ENCODE assay signal across 17 cellular contexts in genomic region chr16:19841184-19841583, GRCh38. TPM values are rescaled to one million over a fixed set of nuclear protein-coding genes. Genes with fewer than 3 reads are reported as not detected.
A peak's percentile ranks its signal among the peaks of the same experiment; 100 is the strongest.
DNase-seq lines count a peak whose midpoint lies in the region; ATAC-seq and TF ChIP-seq lines count a peak whose summit lies in the region.
"Had no signal": no experiment of that assay in that cellular context is flagged by ENCODE, and none has a peak within 500 bp of the region (broad histone marks: within the 10 kb centered on the region; RNA-seq: fewer than 3 reads in every experiment).

No MANE protein-coding gene starts in this region.

- no peak overlapping the region for H3K4me3 ChIP-seq in heart left ventricle
- peak overlapping the region in 2 of 3 donors; percentile 9 to 48 for H3K4me3 ChIP-seq in skeletal muscle tissue (ENCODE audit: low read length in 3 of 3)

- H3K27me3 ChIP-seq in heart left ventricle (no peaks in the 10 kb centered on the region), skeletal muscle tissue (ENCODE audit: control insufficient read depth in 3 of 3, insufficient read depth in 3 of 3, low read length in 3 of 3) (no peaks in the 10 kb centered on the region)

- no peaks in the 10 kb centered on the region for H3K9me3 ChIP-seq in heart left ventricle
- H3K9me3 ChIP-seq in skeletal muscle tissue (ENCODE audit: control insufficient read depth in 3 of 3, low read length in 3 of 3) = no peaks in the 10 kb centered on the region
- H3K9me3 ChIP-seq: SK-N-SH had no signal

- ATAC-seq in heart left ventricle = peak; percentile 78 to 86 (median 82)
- ATAC-seq: CD8-positive, alpha-beta T cell; HCT116 had no signal

- H3K27ac ChIP-seq in heart left ventricle = peak overlapping the region; percentile 47 to 89 (median 78)
- peak overlapping the region; percentile 89 for H3K27ac ChIP-seq in skeletal muscle tissue (ENCODE audit: low read depth, low read length)

- H3K4me1 ChIP-seq in heart left ventricle (peaks cover 0 to 37% (median 10%) of the 10 kb centered on the region in 12 donors), skeletal muscle tissue (ENCODE audit: control insufficient read depth in 3 of 3, insufficient read depth in 3 of 3, low read length in 3 of 3) (peaks cover 20 to 32% (median 28%) of the 10 kb centered on the region in 3 donors)

- DNase-seq in NCI-H524 treated with DMSO at 0.1 percent for 48 hours (lab: John Stamatoyannopoulos, UW) (peak; percentile 17), NCI-H524 (lab: John Stamatoyannopoulos, UW) (no peak), heart left ventricle (peak in 1 of 5 donors; percentile 34), islet precursor cell (peak; percentile 26), LoVo (ENCODE audit: low spot score) (no peak), NCI-H187 (lab: John Stamatoyannopoulos, UW) (no peak), HK-2 (ENCODE audit: unreplicated experiment) (no peak)
- DNase-seq: AML-193; C1 segment of cervical spinal cord; CD8-positive, alpha-beta T cell; Kasumi-1; MM.1S; NCI-H1048; SIG-M5; SK-N-SH had no signal

- H3K9ac ChIP-seq in skeletal muscle tissue (ENCODE audit: low read depth in 1 of 3, low read length in 3 of 3) = peak overlapping the region; percentile 22 to 65 (median 54)
- H3K9ac ChIP-seq: SK-N-SH had no signal

- intact Hi-C loops in heart left ventricle (cut with DNase I) = loop anchor here in 2 of 10 donors (5.0 kb wide), 2 partner anchors 36 to 41 kb away; partner anchors contain the start of gene GPRC5B (in 1 of the 2)

- TF ChIP-seq POLR2A in heart left ventricle (IDR thresholded peaks at IDR 0.05) = no peak

- H3K36me3 ChIP-seq in heart left ventricle = no peaks in the 10 kb centered on the region
- no peaks in the 10 kb centered on the region for H3K36me3 ChIP-seq in skeletal muscle tissue (ENCODE audit: control insufficient read depth in 3 of 3, insufficient read depth in 3 of 3, low read length in 3 of 3)

- no peak for TF ChIP-seq CTCF in heart left ventricle (IDR thresholded peaks at IDR 0.05)

- 45 to 59% (median 47%) methylated on average over 3 of the region's 3 CpGs for whole genome bisulfite sequencing in heart left ventricle, 4 donors

RNA-seq across cellular contexts. Expression of gene GPRC5B, which starts 43.5 kb away (rescaled TPM):
- total RNA-seq in heart left ventricle (100 to 1,000 TPM in 1 of 9 donors, 10 to 100 TPM in 8; 54.7 to 104 (median 77.9) TPM), skeletal muscle tissue (38.6 TPM)
- 10 to 100 TPM; 43.0 to 97.5 TPM for polyA plus RNA-seq in heart left ventricle

Comparison
In these comparisons a context has a peak if more than half of its experiments do, and no peak if none do; other contexts are left out.
1. DNase-seq: peak in NCI-H524 treated with DMSO at 0.1 percent for 48 hours (single experiment) and islet precursor cell (single experiment); none in NCI-H524 (0 of 2), LoVo (single experiment), NCI-H187 (0 of 2) and HK-2 (single experiment).
2. H3K4me3 ChIP-seq: peak in skeletal muscle tissue (2 of 3); none in heart left ventricle (0 of 12).